Comparison of ENCODE assay signal across 8 cellular contexts in genomic region chr19:35268546-35269424, GRCh38. TPM values are rescaled to one million over a fixed set of nuclear protein-coding genes. Genes with fewer than 3 reads are reported as not detected.
DNase-seq lines count a peak whose midpoint lies in the region; ATAC-seq and TF ChIP-seq lines count a peak whose summit lies in the region.

USF2 (plus strand) TSS chr19:35268962; CDS start chr19:35269102, 140 bp downstream.

- H3K9me3 ChIP-seq in mononuclear cell (ENCODE audit: low read depth, low read length): no peaks in the 10 kb centered on the region

- DNase-seq in AML-193 (lab: John Stamatoyannopoulos, UW) (peak; percentile 22 to 29), NOMO-1 treated with dmso at 0.1 percent for 144 hours (lab: John Stamatoyannopoulos, UW; ENCODE audit: unreplicated experiment) (peak; percentile 33), epithelial cell of proximal tubule (ENCODE audit: low read depth) (no peak)
- peak; percentile 77 for DNase-seq in activated T-cell treated with anti-CD3 and anti-CD28 coated beads, Interleukin-2, amount 50 U/mL, for 24 hours
- peak; percentile 66 to 74 for DNase-seq in stimulated activated naive CD8-positive, alpha-beta T cell treated with anti-CD3 and anti-CD28 coated beads, Interleukin-15, amount 100 ng/mL, for 72 hours

- no peaks in the 10 kb centered on the region for H3K27me3 Mint-ChIP-seq in activated T-cell treated with anti-CD3 and anti-CD28 coated beads, Interleukin-2, amount 50 U/mL, for 24 hours
- H3K27me3 Mint-ChIP-seq in stimulated activated naive CD8-positive, alpha-beta T cell treated with anti-CD3 and anti-CD28 coated beads, Interleukin-15, amount 100 ng/mL, for 72 hours: no peaks in the 10 kb centered on the region

- no peaks in the 10 kb centered on the region for H3K9me3 Mint-ChIP-seq in activated T-cell treated with anti-CD3 and anti-CD28 coated beads, Interleukin-2, amount 50 U/mL, for 24 hours
- no peaks in the 10 kb centered on the region for H3K9me3 Mint-ChIP-seq in stimulated activated naive CD8-positive, alpha-beta T cell treated with anti-CD3 and anti-CD28 coated beads, Interleukin-15, amount 100 ng/mL, for 72 hours

- peak within 1 kb of the TSS; percentile 89 for H3K4me3 ChIP-seq in epithelial cell of proximal tubule (ENCODE audit: low read depth, low read length)
- peak within 1 kb of the TSS; percentile 86 for H3K4me3 ChIP-seq in mononuclear cell (ENCODE audit: low read length)

- peaks cover 72% of the 10 kb centered on the region for H3K36me3 Mint-ChIP-seq in activated T-cell treated with anti-CD3 and anti-CD28 coated beads, Interleukin-2, amount 50 U/mL, for 24 hours (ENCODE audit: low read depth)

- peaks cover 72% of the 10 kb centered on the region for H3K4me1 ChIP-seq in mononuclear cell (ENCODE audit: insufficient read depth, low read length)

- H3K27ac Mint-ChIP-seq in activated T-cell treated with anti-CD3 and anti-CD28 coated beads, Interleukin-2, amount 50 U/mL, for 24 hours: peak within 1 kb of the TSS; percentile 97
- peak within 1 kb of the TSS; percentile 97 to 98 for H3K27ac Mint-ChIP-seq in stimulated activated naive CD8-positive, alpha-beta T cell treated with anti-CD3 and anti-CD28 coated beads, Interleukin-15, amount 100 ng/mL, for 72 hours

- peak within 1 kb of the TSS; percentile 93 for H3K4me3 Mint-ChIP-seq in activated T-cell treated with anti-CD3 and anti-CD28 coated beads, Interleukin-2, amount 50 U/mL, for 24 hours
- H3K4me3 Mint-ChIP-seq in stimulated activated naive CD8-positive, alpha-beta T cell treated with anti-CD3 and anti-CD28 coated beads, Interleukin-15, amount 100 ng/mL, for 72 hours: peak within 1 kb of the TSS; percentile 96 to 99

- TF ChIP-seq CTCF in epithelial cell of proximal tubule (conservative IDR thresholded peaks at IDR 0.05; ENCODE audit: low read depth, low read length): no peak

- H3K4me1 Mint-ChIP-seq in activated T-cell treated with anti-CD3 and anti-CD28 coated beads, Interleukin-2, amount 50 U/mL, for 24 hours (ENCODE audit: low read depth): peaks cover 42% of the 10 kb centered on the region
- peaks cover 50% of the 10 kb centered on the region for H3K4me1 Mint-ChIP-seq in stimulated activated naive CD8-positive, alpha-beta T cell treated with anti-CD3 and anti-CD28 coated beads, Interleukin-15, amount 100 ng/mL, for 72 hours

- ATAC-seq in GM19035 (IDR thresholded peaks at IDR 0.05; ENCODE audit: unreplicated experiment) (peak; percentile 22), HG03565 (IDR thresholded peaks at IDR 0.05; ENCODE audit: unreplicated experiment) (peak; percentile 18)
- ATAC-seq in stimulated activated naive CD8-positive, alpha-beta T cell treated with anti-CD3 and anti-CD28 coated beads, Interleukin-15, amount 100 ng/mL, for 72 hours: peak; percentile 42

- H3K27me3 ChIP-seq in mononuclear cell (ENCODE audit: insufficient read depth, low read length): no peaks in the 10 kb centered on the region

RNA-seq across cellular contexts. Expression of gene USF2, which starts in this region (rescaled TPM):
- 62.9 and 67.6 TPM in 2 replicates for total RNA-seq in epithelial cell of proximal tubule
- 117 TPM for total RNA-seq in mononuclear cell
